Comparison of ENCODE assay signal across 24 cellular contexts in genomic region chr13:83941669-83942335, GRCh38. TPM values are rescaled to one million over a fixed set of nuclear protein-coding genes. Genes with fewer than 3 reads are reported as not detected.
DNase-seq lines count a peak whose midpoint lies in the region; ATAC-seq, FAIRE-seq and TF ChIP-seq lines count a peak whose summit lies in the region.
"Had no signal": no experiment of that assay in that cellular context is flagged by ENCODE, and none has a peak within 500 bp of the region (broad histone marks: within the 10 kb centered on the region; RNA-seq: fewer than 3 reads in every experiment).

No MANE protein-coding gene starts in this region.

- no peaks in the 10 kb centered on the region for H3K27me3 Mint-ChIP-seq in WTC11 (ENCODE audit: low read depth)
- H3K27me3 Mint-ChIP-seq in activated T-helper 17 cell treated with anti-CD3 and anti-CD28 coated beads, Interleukin-2, amount 50 U/mL, for 72 hours, result no peaks in the 10 kb centered on the region
- H3K27me3 Mint-ChIP-seq: activated CD4-positive, alpha-beta T cell treated with anti-CD3 and anti-CD28 coated beads, Interleukin-2, amount 10 ng/mL, durations not matched to agents 7 days and 5 days; dendritic cell treated with granulocyte-macrophage colony-stimulating factor and Interleukin-4, amounts not matched to agents 40 ng/mL and 50 ng/mL, for 4 days; memory B cell had no signal

- CTCF ChIA-PET in HepG2 (lab: Yijun Ruan, JAX; ENCODE audit: low intra/inter-chr PET ratio, low total read pairs), result no interaction called here
- CTCF ChIA-PET in WTC11 (lab: Charles Lee), result no interaction called here

- ATAC-seq in HepG2 (no peak), right lobe of liver (no peak), WTC11 (peak; percentile 79)
- no peak for ATAC-seq in activated T-helper 17 cell treated with anti-CD3 and anti-CD28 coated beads, Interleukin-2, amount 50 U/mL, for 72 hours (replicated peaks)
- ATAC-seq: natural killer cell; stimulated activated effector memory CD8-positive, alpha-beta T cell treated with anti-CD3 and anti-CD28 coated beads, Interleukin-12 subunit alpha, Interleukin-12 subunit beta, amount 100 ng/mL, for 72 hours had no signal

- TF ChIP-seq POLR2A in HepG2 (IDR thresholded peaks at IDR 0.05; ENCODE audit: insufficient read depth in 1 of 2, low read depth in 2 of 2, low read length in 2 of 2) (no peak), right lobe of liver (IDR thresholded peaks at IDR 0.05) (no peak), esophagus muscularis mucosa (IDR thresholded peaks at IDR 0.05; ENCODE audit: low read depth) (no peak)

- peak overlapping the region; percentile 89 for H3K27ac Mint-ChIP-seq in WTC11
- no peak overlapping the region for H3K27ac Mint-ChIP-seq in activated T-helper 17 cell treated with anti-CD3 and anti-CD28 coated beads, Interleukin-2, amount 50 U/mL, for 72 hours
- H3K27ac Mint-ChIP-seq: activated CD4-positive, alpha-beta T cell treated with anti-CD3 and anti-CD28 coated beads, Interleukin-2, amount 10 ng/mL, durations not matched to agents 7 days and 5 days; dendritic cell treated with granulocyte-macrophage colony-stimulating factor and Interleukin-4, amounts not matched to agents 40 ng/mL and 50 ng/mL, for 4 days; memory B cell; natural killer cell; stimulated activated effector memory CD8-positive, alpha-beta T cell treated with anti-CD3 and anti-CD28 coated beads, Interleukin-12 subunit alpha, Interleukin-12 subunit beta, amount 100 ng/mL, for 72 hours had no signal

- H4K20me1 ChIP-seq in HepG2 (ENCODE audit: insufficient read depth, low read length), result no peaks in the 10 kb centered on the region
- H4K20me1 ChIP-seq: BLaER1 treated with 17β-estradiol and CSF1 and Interleukin-3, amounts not matched to agents 10 nM and 100 nM had no signal

- peaks cover 18% of the 10 kb centered on the region for H3K36me3 Mint-ChIP-seq in WTC11
- no peaks in the 10 kb centered on the region for H3K36me3 Mint-ChIP-seq in activated T-helper 17 cell treated with anti-CD3 and anti-CD28 coated beads, Interleukin-2, amount 50 U/mL, for 72 hours (ENCODE audit: low read depth)
- H3K36me3 Mint-ChIP-seq: memory B cell; natural killer cell; stimulated activated effector memory CD8-positive, alpha-beta T cell treated with anti-CD3 and anti-CD28 coated beads, Interleukin-12 subunit alpha, Interleukin-12 subunit beta, amount 100 ng/mL, for 72 hours had no signal

- intact Hi-C loops in HepG2 (cut with micrococcal nuclease; ENCODE audit: unreplicated experiment) (no loop called here), right lobe of liver (cut with DNase I) (no loop called here), esophagus muscularis mucosa (cut with DNase I) (no loop called here)

- no peak overlapping the region for H3K9ac ChIP-seq in HepG2 (ENCODE audit: insufficient read depth, low read depth, low read length)
- H3K9ac ChIP-seq: BLaER1 treated with 17β-estradiol and CSF1 and Interleukin-3, amounts not matched to agents 10 nM and 100 nM had no signal

- no peak for TF ChIP-seq RAD21 in HepG2 (CRISPR knock-in tag; IDR thresholded peaks at IDR 0.05)

- H3K4me2 ChIP-seq in HepG2 (ENCODE audit: low read depth, low read length), result no peak overlapping the region
- H3K4me2 ChIP-seq: BLaER1 treated with 17β-estradiol and CSF1 and Interleukin-3, amounts not matched to agents 10 nM and 100 nM; hepatocyte had no signal

- TF ChIP-seq EP300 in HepG2 (IDR thresholded peaks at IDR 0.05; ENCODE audit: low read depth in 2 of 2, low read length in 2 of 2) (no peak), HepG2 (CRISPR knock-in tag; IDR thresholded peaks at IDR 0.05; ENCODE audit: borderline replicate concordance) (no peak), esophagus muscularis mucosa (IDR thresholded peaks at IDR 0.05) (no peak)

- H3K4me3 ChIP-seq in HepG2 (replicated peaks in 1 of 3; ENCODE audit: insufficient read depth in 1 of 3, low read depth in 2 of 3, low read length in 3 of 3) (no peak overlapping the region), right lobe of liver (no peak overlapping the region), esophagus muscularis mucosa (no peak overlapping the region)
- H3K4me3 ChIP-seq: BLaER1 treated with 17β-estradiol and CSF1 and Interleukin-3, amounts not matched to agents 10 nM and 100 nM; hepatocyte had no signal

- H3K27ac ChIP-seq in HepG2 (ENCODE audit: extremely low read length, insufficient read depth, low read length) (no peak overlapping the region), right lobe of liver (no peak overlapping the region), esophagus muscularis mucosa (replicated peaks in 1 of 4) (no peak overlapping the region)
- H3K27ac ChIP-seq: hepatocyte had no signal

- H3K36me3 ChIP-seq in HepG2 (replicated peaks in 1 of 2; ENCODE audit: control insufficient read depth in 1 of 2, insufficient read depth in 2 of 2, low read length in 2 of 2) (no peaks in the 10 kb centered on the region), right lobe of liver (no peaks in the 10 kb centered on the region), esophagus muscularis mucosa (no peaks in the 10 kb centered on the region)
- H3K36me3 ChIP-seq: BLaER1 treated with 17β-estradiol and CSF1 and Interleukin-3, amounts not matched to agents 10 nM and 100 nM had no signal

- WGBS in HepG2 (ENCODE audit: low lambda C conversion rate), result 42% methylated on average over 4 of the region's 4 CpGs
- 46% methylated on average over 4 of the region's 4 CpGs for WGBS in right lobe of liver (ENCODE audit: insufficient coverage, low coverage, low lambda C conversion rate, missing lambda C conversion rate)
- 85% methylated on average over 4 of the region's 4 CpGs for WGBS in esophagus muscularis mucosa

- POLR2A ChIA-PET in HepG2 (lab: Yijun Ruan, JAX) (no interaction called here), WTC11 (lab: Charles Lee) (no interaction called here)

- no peaks in the 10 kb centered on the region for H3K79me2 ChIP-seq in HepG2 (ENCODE audit: insufficient read depth, low read length)
- H3K79me2 ChIP-seq: hepatocyte had no signal

- TF ChIP-seq CTCF in HepG2 (CRISPR knock-in tag; IDR thresholded peaks at IDR 0.05) (no peak), right lobe of liver (IDR thresholded peaks at IDR 0.05) (no peak), WTC11 (IDR thresholded peaks at IDR 0.05) (no peak), esophagus muscularis mucosa (IDR thresholded peaks at IDR 0.05) (no peak)

- peaks cover 10% of the 10 kb centered on the region for H3K9me3 ChIP-seq in HepG2 (ENCODE audit: low read length)
- no peaks in the 10 kb centered on the region for H3K9me3 ChIP-seq in right lobe of liver
- no peaks in the 10 kb centered on the region for H3K9me3 ChIP-seq in esophagus muscularis mucosa

- peak overlapping the region; percentile 19 for H2AFZ ChIP-seq in HepG2 (ENCODE audit: low read length)
- H2AFZ ChIP-seq: hepatocyte had no signal

- no peak for FAIRE-seq in HepG2 (lab: Jason Lieb, UNC)
- FAIRE-seq: endothelial cell of umbilical vein had no signal

- no peaks in the 10 kb centered on the region for H3K27me3 ChIP-seq in HepG2 (ENCODE audit: control insufficient read depth in 1 of 2, insufficient read depth in 2 of 2, low read length in 2 of 2)
- H3K27me3 ChIP-seq in right lobe of liver, result no peaks in the 10 kb centered on the region
- H3K27me3 ChIP-seq in esophagus muscularis mucosa, result no peaks in the 10 kb centered on the region
- H3K27me3 ChIP-seq: BLaER1 treated with 17β-estradiol and CSF1 and Interleukin-3, amounts not matched to agents 10 nM and 100 nM; hepatocyte had no signal

- no TSS peak for BruUV-seq in HepG2 (replicated peaks; lab: Mats Ljungman, UMichigan)

- H3K4me1 Mint-ChIP-seq in WTC11, result peaks cover 67% of the 10 kb centered on the region
- no peaks in the 10 kb centered on the region for H3K4me1 Mint-ChIP-seq in activated T-helper 17 cell treated with anti-CD3 and anti-CD28 coated beads, Interleukin-2, amount 50 U/mL, for 72 hours
- H3K4me1 Mint-ChIP-seq: activated CD4-positive, alpha-beta T cell treated with anti-CD3 and anti-CD28 coated beads, Interleukin-2, amount 10 ng/mL, durations not matched to agents 7 days and 5 days; memory B cell; natural killer cell; stimulated activated effector memory CD8-positive, alpha-beta T cell treated with anti-CD3 and anti-CD28 coated beads, Interleukin-12 subunit alpha, Interleukin-12 subunit beta, amount 100 ng/mL, for 72 hours had no signal

- no peak overlapping the region for H3K4me3 Mint-ChIP-seq in WTC11
- H3K4me3 Mint-ChIP-seq in activated T-helper 17 cell treated with anti-CD3 and anti-CD28 coated beads, Interleukin-2, amount 50 U/mL, for 72 hours, result no peak overlapping the region
- H3K4me3 Mint-ChIP-seq: activated CD4-positive, alpha-beta T cell treated with anti-CD3 and anti-CD28 coated beads, Interleukin-2, amount 10 ng/mL, durations not matched to agents 7 days and 5 days; dendritic cell treated with granulocyte-macrophage colony-stimulating factor and Interleukin-4, amounts not matched to agents 40 ng/mL and 50 ng/mL, for 4 days; memory B cell; natural killer cell; stimulated activated effector memory CD8-positive, alpha-beta T cell treated with anti-CD3 and anti-CD28 coated beads, Interleukin-12 subunit alpha, Interleukin-12 subunit beta, amount 100 ng/mL, for 72 hours had no signal

- in situ Hi-C loops in HepG2 (cut with HindIII; ENCODE audit: extremely low pct_ligation_motif_present, low pct_unique_long_range_greater_than_20kb), result no loop called here

- H3K9me3 Mint-ChIP-seq in WTC11, result peaks cover 12% of the 10 kb centered on the region
- no peaks in the 10 kb centered on the region for H3K9me3 Mint-ChIP-seq in activated T-helper 17 cell treated with anti-CD3 and anti-CD28 coated beads, Interleukin-2, amount 50 U/mL, for 72 hours
- H3K9me3 Mint-ChIP-seq: activated CD4-positive, alpha-beta T cell treated with anti-CD3 and anti-CD28 coated beads, Interleukin-2, amount 10 ng/mL, durations not matched to agents 7 days and 5 days; stimulated activated effector memory CD8-positive, alpha-beta T cell treated with anti-CD3 and anti-CD28 coated beads, Interleukin-12 subunit alpha, Interleukin-12 subunit beta, amount 100 ng/mL, for 72 hours had no signal

- DNase-seq in HepG2 (ENCODE audit: low spot score), result peak; percentile 13
- DNase-seq in right lobe of liver, result no peak
- DNase-seq in WTC11 (ENCODE audit: low spot score), result no peak
- peak; percentile 30 for DNase-seq in iPS DF 19.7 (ENCODE audit: low read depth, low spot score)
- no peak for DNase-seq in NCI-H2107 (lab: John Stamatoyannopoulos, UW)
- DNase-seq in iPS-NIHi11 (ENCODE audit: low spot score), result no peak
- no peak for DNase-seq in esophagus muscularis mucosa (ENCODE audit: extremely low spot score)
- DNase-seq: activated CD4-positive, alpha-beta T cell treated with anti-CD3 and anti-CD28 coated beads, Interleukin-2, amount 10 ng/mL, durations not matched to agents 7 days and 5 days; Calu3; EL; foreskin fibroblast; Karpas-422; natural killer cell; NCI-H1092; NCI-H1930 had no signal

- no peaks in the 10 kb centered on the region for H3K4me1 ChIP-seq in HepG2 (ENCODE audit: insufficient read depth, low read length)
- H3K4me1 ChIP-seq in right lobe of liver, result no peaks in the 10 kb centered on the region
- H3K4me1 ChIP-seq in esophagus muscularis mucosa, result no peaks in the 10 kb centered on the region
- H3K4me1 ChIP-seq: BLaER1 treated with 17β-estradiol and CSF1 and Interleukin-3, amounts not matched to agents 10 nM and 100 nM had no signal

RNA-seq across cellular contexts. Expression of gene SLITRK1, which starts 59.5 kb away (rescaled TPM):
- total RNA-seq in HepG2 (2016; rRNA removed; fragmentation: Illumina TruSeq; extraction: Trizol) (not detected in 2 replicates), right lobe of liver (not detected), WTC11 (2021) (1.1 to 1.9 TPM (median 1.6 TPM) in 3 replicates), esophagus muscularis mucosa (not detected)
- not detected in 2 replicates for total RNA-seq in HepG2 (2016; cell fraction: cytosol; rRNA removed; fragmentation: Illumina TruSeq; extraction: Trizol; ENCODE audit: low read depth)
- not detected in 2 replicates for total RNA-seq in HepG2 (2016; cell fraction: insoluble cytoplasmic fraction; rRNA removed; fragmentation: Illumina TruSeq; extraction: Trizol)
- total RNA-seq in HepG2 (2016; cell fraction: membrane; rRNA removed; fragmentation: Illumina TruSeq; extraction: Trizol), result not detected in 2 replicates
- not detected in 2 replicates for total RNA-seq in HepG2 (2016; cell fraction: nucleus; rRNA removed; fragmentation: Illumina TruSeq; extraction: Trizol)
- polyA plus RNA-seq in HepG2 (2011; rRNA removed), result not detected in 2 replicates
- polyA plus RNA-seq in HepG2 (2011; cell fraction: cytosol; rRNA removed), result not detected in 2 replicates
- not detected in 2 replicates for polyA plus RNA-seq in HepG2 (2011; cell fraction: nucleus; rRNA removed)
- polyA plus RNA-seq in HepG2 (2012), result not detected in 2 replicates
- not detected in 2 replicates for polyA plus RNA-seq in HepG2 (2016; cell fraction: cytosol; fragmentation: Illumina TruSeq; extraction: Trizol; ENCODE audit: low read depth)
- polyA plus RNA-seq in HepG2 (2016; cell fraction: insoluble cytoplasmic fraction; fragmentation: Illumina TruSeq; extraction: Trizol; ENCODE audit: low read depth), result not detected in 2 replicates
- polyA plus RNA-seq in HepG2 (2016; cell fraction: membrane; fragmentation: Illumina TruSeq; extraction: Trizol; ENCODE audit: low read depth), result not detected in 2 replicates
- not detected in 2 replicates for polyA plus RNA-seq in HepG2 (2016; cell fraction: nucleus; fragmentation: Illumina TruSeq; extraction: Trizol; ENCODE audit: insufficient read depth, low read depth)
- not detected in 2 replicates for polyA minus RNA-seq in HepG2 (2011; rRNA and poly(A)+ RNA removed; ENCODE audit: low replicate concordance)
- not detected in 2 replicates for polyA minus RNA-seq in HepG2 (2011; cell fraction: cytosol; rRNA and poly(A)+ RNA removed)
- not detected in 2 replicates for polyA minus RNA-seq in HepG2 (2011; cell fraction: nucleus; rRNA and poly(A)+ RNA removed)
- total RNA-seq in activated T-helper 17 cell treated with anti-CD3 and anti-CD28 coated beads, Interleukin-2, amount 50 U/mL, for 72 hours, result not detected
- total RNA-seq: activated CD4-positive, alpha-beta T cell treated with anti-CD3 and anti-CD28 coated beads, Interleukin-2, amount 10 ng/mL, durations not matched to agents 7 days and 5 days; Calu3; endothelial cell of umbilical vein; hepatocyte; kidney epithelial cell; natural killer cell; NCI-H460 had no signal
- polyA plus RNA-seq: endothelial cell of umbilical vein, hepatocyte had no signal

Comparison
In these comparisons a context has a peak if more than half of its experiments do, and no peak if none do; other contexts are left out.
1. DNase-seq: peak in HepG2 (single experiment) and iPS DF 19.7 (single experiment); none in right lobe of liver (0 of 3), WTC11 (single experiment), NCI-H2107 (single experiment), iPS-NIHi11 (single experiment) and esophagus muscularis mucosa (single experiment).
2. Of the 50 proteins assayed by ChIP-seq in both HepG2 and WTC11: peak only in HepG2: none; only in WTC11: none; in both: TP53; in neither: 49.